ENCODE assay signal across 8 cellular contexts in genomic region chr7:39589323-39590111, GRCh38. TPM values are rescaled to one million over a fixed set of nuclear protein-coding genes. Genes with fewer than 3 reads are reported as not detected.
DNase-seq lines count a peak whose midpoint lies in the region; ATAC-seq, FAIRE-seq and TF ChIP-seq lines count a peak whose summit lies in the region.

No MANE protein-coding gene starts in this region.

- H4K20me1 ChIP-seq in BLaER1 treated with 17β-estradiol and CSF1 and Interleukin-3, amounts not matched to agents 10 nM and 100 nM, result 0 out of 22 replicates have a peak, but pooled peaks cover 0 to 3% (median 0%) of the 10 kb centered on the region in 11 experiments
- no peaks in the 10 kb centered on the region for H4K20me1 ChIP-seq in keratinocyte (ENCODE audit: control insufficient read depth, extremely low read depth, insufficient read depth, low read length)

- no peaks in the 10 kb centered on the region for H3K36me3 ChIP-seq in BLaER1 treated with 17β-estradiol and CSF1 and Interleukin-3, amounts not matched to agents 10 nM and 100 nM
- no peaks in the 10 kb centered on the region for H3K36me3 ChIP-seq in keratinocyte (ENCODE audit: control insufficient read depth in 2 of 2, extremely low read depth in 1 of 2, insufficient read depth in 2 of 2, low read length in 2 of 2)

- peak overlapping the region; percentile 40 to 84 (median 63); a peak in 19 of 22 replicates for H3K27ac ChIP-seq in BLaER1 treated with 17β-estradiol and CSF1 and Interleukin-3, amounts not matched to agents 10 nM and 100 nM
- peak overlapping the region; percentile 5 for H3K27ac ChIP-seq in keratinocyte (ENCODE audit: control insufficient read depth, insufficient read depth, low read length)

- dilution Hi-C loops in keratinocyte (cut with MboI; ENCODE audit: extremely low pct_ligation_motif_present, low sequenced_read_pairs), result no loop called here

- peaks cover 0 to 12% (median 5%) of the 10 kb centered on the region in 11 experiments; a peak in 6 of 22 replicates for H3K9me3 ChIP-seq in BLaER1 treated with 17β-estradiol and CSF1 and Interleukin-3, amounts not matched to agents 10 nM and 100 nM (replicated peaks in 1 of 11)
- no peaks in the 10 kb centered on the region for H3K9me3 ChIP-seq in keratinocyte (ENCODE audit: control insufficient read depth, low read depth, low read length)

- no peak for FAIRE-seq in keratinocyte (lab: Jason Lieb, UNC)

- DNase-seq in SIG-M5 (lab: John Stamatoyannopoulos, UW) (peak; percentile 44), keratinocyte (ENCODE audit: low read depth, low spot score) (peak; percentile 66), NCI-H1694 treated with DMSO at 0.1 percent for 48 hours (lab: John Stamatoyannopoulos, UW) (no peak)
- peak; percentile 74 for DNase-seq in activated naive CD8-positive, alpha-beta T cell treated with anti-CD3 and anti-CD28 coated beads for 36 hours
- peak; percentile 27 for DNase-seq in stimulated activated CD8-positive, alpha-beta memory T cell treated with anti-CD3 and anti-CD28 coated beads, Interleukin-7, amount 100 ng/mL, for 24 hours (ENCODE audit: low read depth)

- H3K4me3 Mint-ChIP-seq in activated naive CD8-positive, alpha-beta T cell treated with anti-CD3 and anti-CD28 coated beads for 36 hours, result peak overlapping the region; percentile 26

- TF ChIP-seq CTCF in keratinocyte (optimal IDR thresholded peaks at IDR 0.05 in 1 of 3, IDR thresholded peaks at IDR 0.05 in 1 of 3, conservative IDR thresholded peaks at IDR 0.05 in 1 of 3; ENCODE audit: extremely low read depth in 1 of 3, insufficient read depth in 2 of 3, low read length in 3 of 3), result no peak

- H3K9ac ChIP-seq in BLaER1 treated with 17β-estradiol and CSF1 and Interleukin-3, amounts not matched to agents 10 nM and 100 nM, result peak overlapping the region in 4 of 11 experiments; percentile 15 to 72 (median 60); a peak in 7 of 22 replicates
- H3K9ac ChIP-seq in keratinocyte (ENCODE audit: control insufficient read depth, extremely low read depth, insufficient read depth, low read length), result no peak overlapping the region

- peak overlapping the region; percentile 81 for H3K27ac Mint-ChIP-seq in activated naive CD8-positive, alpha-beta T cell treated with anti-CD3 and anti-CD28 coated beads for 36 hours

- peaks cover 3% of the 10 kb centered on the region for H3K9me3 Mint-ChIP-seq in activated naive CD8-positive, alpha-beta T cell treated with anti-CD3 and anti-CD28 coated beads for 36 hours

- H3K4me2 ChIP-seq in BLaER1 treated with 17β-estradiol and CSF1 and Interleukin-3, amounts not matched to agents 10 nM and 100 nM, result peak overlapping the region; percentile 32 to 94 (median 67)
- peak overlapping the region; percentile 13 for H3K4me2 ChIP-seq in keratinocyte (ENCODE audit: control insufficient read depth, extremely low read depth, insufficient read depth, low read depth, low read length)

- H3K27me3 Mint-ChIP-seq in activated naive CD8-positive, alpha-beta T cell treated with anti-CD3 and anti-CD28 coated beads for 36 hours, result no peaks in the 10 kb centered on the region

- H3K4me1 Mint-ChIP-seq in activated naive CD8-positive, alpha-beta T cell treated with anti-CD3 and anti-CD28 coated beads for 36 hours, result peaks cover 48% of the 10 kb centered on the region

- no peaks in the 10 kb centered on the region for H3K27me3 ChIP-seq in BLaER1 treated with 17β-estradiol and CSF1 and Interleukin-3, amounts not matched to agents 10 nM and 100 nM
- no peaks in the 10 kb centered on the region for H3K27me3 ChIP-seq in keratinocyte (ENCODE audit: control insufficient read depth, extremely low read depth, insufficient read depth, low read length)

- H3K4me3 ChIP-seq in BLaER1 treated with 17β-estradiol and CSF1 and Interleukin-3, amounts not matched to agents 10 nM and 100 nM, result peak overlapping the region in 1 of 10 experiments; percentile 1; a peak in 1 of 20 replicates
- H3K4me3 ChIP-seq in keratinocyte (ENCODE audit: control insufficient read depth in 2 of 3, extremely low read depth in 1 of 3, insufficient read depth in 2 of 3, low read depth in 1 of 3, low read length in 3 of 3), result no peak overlapping the region

- H3K4me1 ChIP-seq in BLaER1 treated with 17β-estradiol and CSF1 and Interleukin-3, amounts not matched to agents 10 nM and 100 nM, result peaks cover 16 to 55% (median 30%) of the 10 kb centered on the region in 10 experiments
- peaks cover 22% of the 10 kb centered on the region for H3K4me1 ChIP-seq in keratinocyte (ENCODE audit: control insufficient read depth, extremely low read depth, insufficient read depth, low read length)

- no peak overlapping the region for H2AFZ ChIP-seq in keratinocyte (ENCODE audit: control insufficient read depth, low read length)

- no peaks in the 10 kb centered on the region for H3K9me1 ChIP-seq in keratinocyte (ENCODE audit: control insufficient read depth, extremely low read depth, insufficient read depth, low read length)

- H3K36me3 Mint-ChIP-seq in activated naive CD8-positive, alpha-beta T cell treated with anti-CD3 and anti-CD28 coated beads for 36 hours, result no peaks in the 10 kb centered on the region

- ATAC-seq in GM19395 (IDR thresholded peaks at IDR 0.05; ENCODE audit: unreplicated experiment) (peak; percentile 96), HG03432 (IDR thresholded peaks at IDR 0.05; ENCODE audit: unreplicated experiment) (peak; percentile 97)

- no peaks in the 10 kb centered on the region for H3K79me2 ChIP-seq in keratinocyte (ENCODE audit: control insufficient read depth, insufficient read depth, low read length)

RNA-seq across cellular contexts. Expression of gene YAE1, which starts 23.3 kb away (rescaled TPM):
- total RNA-seq in activated naive CD8-positive, alpha-beta T cell treated with anti-CD3 and anti-CD28 coated beads for 36 hours, result 10 to 100 TPM; 11.2 to 12.5 TPM
- polyA plus RNA-seq in keratinocyte, result 21.7 to 43.7 TPM (median 23.0 TPM) in 3 replicates
- polyA plus RNA-seq in keratinocyte (2011; ENCODE audit: low read depth), result 12.4 TPM
- 19.5 and 35.7 TPM in 2 replicates for polyA plus RNA-seq in keratinocyte (2011; cell fraction: cytosol; rRNA removed)
- polyA plus RNA-seq in keratinocyte (2011; cell fraction: nucleus; rRNA removed), result 19.2 and 24.1 TPM in 2 replicates
- 12.8 and 20.3 TPM in 2 replicates for polyA plus RNA-seq in keratinocyte (2012; ENCODE audit: low replicate concordance)
- polyA minus RNA-seq in keratinocyte, result 2.2 to 15.9 TPM (median 4.4 TPM) in 3 replicates
- 15.5 TPM for polyA minus RNA-seq in keratinocyte (2011; cell fraction: cytosol; rRNA and poly(A)+ RNA removed)
- 9.0 and 15.5 TPM in 2 replicates for polyA minus RNA-seq in keratinocyte (2011; cell fraction: nucleus; rRNA and poly(A)+ RNA removed)

RNA-seq across cellular contexts. Expression of gene RALA, which starts 33.9 kb away (rescaled TPM):
- 10 to 100 TPM; 38.0 to 40.6 TPM for total RNA-seq in activated naive CD8-positive, alpha-beta T cell treated with anti-CD3 and anti-CD28 coated beads for 36 hours
- 40.5 to 64.6 TPM (median 44.2 TPM) in 3 replicates for polyA plus RNA-seq in keratinocyte
- 143 TPM for polyA plus RNA-seq in keratinocyte (2011; ENCODE audit: low read depth)
- polyA plus RNA-seq in keratinocyte (2011; cell fraction: cytosol; rRNA removed), result 44.0 and 74.3 TPM in 2 replicates
- 30.9 and 38.6 TPM in 2 replicates for polyA plus RNA-seq in keratinocyte (2011; cell fraction: nucleus; rRNA removed)
- polyA plus RNA-seq in keratinocyte (2012; ENCODE audit: low replicate concordance), result 37.1 and 66.7 TPM in 2 replicates
- 30.9 to 60.7 TPM (median 30.9 TPM) in 3 replicates for polyA minus RNA-seq in keratinocyte
- 71.0 TPM for polyA minus RNA-seq in keratinocyte (2011; cell fraction: cytosol; rRNA and poly(A)+ RNA removed)
- polyA minus RNA-seq in keratinocyte (2011; cell fraction: nucleus; rRNA and poly(A)+ RNA removed), result 30.6 and 42.5 TPM in 2 replicates
